21 cellular contexts compared by ENCODE assay signal in genomic region chr2:40285391-40285790, GRCh38.
"Had no signal": no experiment of that assay in that cellular context is flagged by ENCODE, and none has a peak within 500 bp of the region (broad histone marks: within the 10 kb centered on the region; RNA-seq: fewer than 3 reads in every experiment).

No MANE protein-coding gene starts in this region.

- H3K4me1 Mint-ChIP-seq: nephron progenitor cell had no signal

- H3K4me3 Mint-ChIP-seq: nephron progenitor cell had no signal

- FAIRE-seq: bronchial epithelial cell had no signal

- H3K36me3 ChIP-seq: adrenal gland, transverse colon, vagina had no signal

- H3K27ac ChIP-seq: adrenal gland, vagina, VCaP had no signal

- H3K9me3 Mint-ChIP-seq: activated naive CD4-positive, alpha-beta T cell treated with anti-CD3 and anti-CD28 coated beads, Interleukin-2, amount 50 U/mL, for 72 hours; nephron progenitor cell had no signal

- H3K4me3 ChIP-seq: adrenal gland, lung, transverse colon, vagina had no signal

- H3K9me3 ChIP-seq: adrenal gland, transverse colon, vagina had no signal

- ATAC-seq: activated naive CD4-positive, alpha-beta T cell treated with anti-CD3 and anti-CD28 coated beads, Interleukin-2, amount 50 U/mL, for 72 hours; esophagus mucosa; left colon; stimulated activated naive CD8-positive, alpha-beta T cell treated with anti-CD3 and anti-CD28 coated beads, Interleukin-15, Interleukin-2, amounts not matched to agents 100 U/mL and 50 U/mL, for 24 hours had no signal

- H3K36me3 Mint-ChIP-seq: activated naive CD4-positive, alpha-beta T cell treated with anti-CD3 and anti-CD28 coated beads, Interleukin-2, amount 50 U/mL, for 72 hours had no signal

- H3K27ac Mint-ChIP-seq: activated naive CD4-positive, alpha-beta T cell treated with anti-CD3 and anti-CD28 coated beads, Interleukin-2, amount 50 U/mL, for 72 hours; nephron progenitor cell had no signal

- H3K27me3 ChIP-seq: adrenal gland, transverse colon, vagina had no signal

- DNase-seq: activated CD4-positive, alpha-beta T cell treated with anti-CD3 and anti-CD28 coated beads for 1 hour; activated gamma-delta T cell; adrenal gland; effector CD4-positive, alpha-beta T cell; hypothalamus; islet precursor cell; left colon; midbrain; nephron progenitor cell; occipital lobe; retina; stimulated activated naive CD8-positive, alpha-beta T cell treated with anti-CD3 and anti-CD28 coated beads, Interleukin-15, Interleukin-2, amounts not matched to agents 100 U/mL and 50 U/mL, for 24 hours; substantia nigra; T-helper 2 cell; transverse colon had no signal
